Comparison of ENCODE assay signal across 8 cellular contexts in genomic region chr1:10806966-10807365, GRCh38.
"Had no signal": no experiment of that assay in that cellular context is flagged by ENCODE, and none has a peak within 500 bp of the region (broad histone marks: within the 10 kb centered on the region; RNA-seq: fewer than 3 reads in every experiment).

No MANE protein-coding gene starts in this region.

- ATAC-seq: HepG2, K562 had no signal

- DNase-seq: IMR-90, KBM-7, KG1 had no signal

- H3K27ac Mint-ChIP-seq: IgD-negative memory B cell had no signal

- H3K4me3 ChIP-seq: K562 had no signal

- H3K36me3 Mint-ChIP-seq: IgD-negative memory B cell had no signal

- FAIRE-seq: HepG2, K562 had no signal

- H3K4me3 Mint-ChIP-seq: IgD-negative memory B cell had no signal

- H3K9ac ChIP-seq: KMS-11 had no signal

- H3K27ac ChIP-seq: HL-60, KMS-11 had no signal

- H3K9me3 Mint-ChIP-seq: IgD-negative memory B cell had no signal

- H3K4me2 ChIP-seq: KMS-11 had no signal
